1 cellular context compared by ENCODE assay signal in the genomic region with DNA sequence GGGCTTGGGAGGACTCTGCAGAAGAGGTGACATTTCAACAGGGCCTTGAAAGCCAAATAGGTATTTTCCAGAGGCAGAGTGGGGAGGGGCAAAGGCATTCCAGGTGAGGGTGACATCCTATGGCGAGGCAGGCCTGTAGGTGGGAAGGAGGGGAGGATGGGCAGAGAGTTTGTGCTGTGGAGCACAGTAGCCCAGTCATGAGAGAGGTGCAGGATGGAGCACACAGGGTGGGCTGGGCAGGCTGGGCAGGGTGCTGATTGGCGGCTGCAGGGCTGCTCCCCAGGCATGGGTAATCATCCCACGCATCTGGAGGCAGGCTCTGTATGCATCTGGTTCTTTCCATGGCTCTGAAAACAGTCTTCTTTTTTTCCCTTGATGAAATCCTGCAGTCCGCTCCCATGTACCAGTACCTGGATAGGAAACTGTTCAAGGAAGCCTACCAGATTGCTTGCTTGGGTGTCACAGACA.
TF ChIP-seq lines count a peak whose summit lies in the region.

No MANE protein-coding gene starts in this region.

TF ChIP-seq in HEK293, 187 proteins besides CTCF, POLR2A, EP300 and RAD21:
- 0 out of 2 replicates have a peak, but pooled peaks have one; percentile 16 for TF ChIP-seq EGR2 (tag by site-specific recombination; IDR thresholded peaks at IDR 0.05; ENCODE audit: low read depth)
